Comparison of ENCODE assay signal across 11 cellular contexts in the genomic region with DNA sequence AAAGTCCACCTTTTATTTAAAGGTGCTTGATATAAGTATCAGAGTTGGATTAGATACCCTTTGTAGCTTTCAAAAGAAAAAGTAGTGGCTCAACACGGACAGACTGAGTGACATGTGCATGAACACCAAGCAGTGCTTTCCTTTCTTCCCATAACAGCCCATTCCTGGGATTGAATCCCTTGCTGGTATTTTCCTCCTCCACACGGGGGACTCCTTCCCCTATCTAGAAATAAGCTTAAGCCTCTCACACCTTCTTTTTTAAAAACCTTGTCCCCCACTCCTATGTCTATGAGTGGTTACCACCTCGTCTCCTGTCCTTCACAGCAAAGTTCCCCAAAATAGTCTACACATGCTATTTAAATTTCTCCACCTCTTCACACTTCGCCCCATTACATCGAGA. TPM values are rescaled to one million over a fixed set of nuclear protein-coding genes. Genes with fewer than 3 reads are reported as not detected.
DNase-seq lines count a peak whose midpoint lies in the region; ATAC-seq, FAIRE-seq and TF ChIP-seq lines count a peak whose summit lies in the region.
"Had no signal": no experiment of that assay in that cellular context is flagged by ENCODE, and none has a peak within 500 bp of the region (broad histone marks: within the 10 kb centered on the region; RNA-seq: fewer than 3 reads in every experiment).

No MANE protein-coding gene starts in this region.

- POLR2A ChIA-PET in GM12878 (lab: Charles Lee): interaction anchor here (1.2 to 1.4 kb wide), 2 partner anchors 8 to 16 kb away, joined by 3 read pairs; no protein-coding TSS in a partner anchor

- WGBS in GM12878 (ENCODE audit: insufficient coverage, insufficient replicate concordance, low lambda C conversion rate, missing lambda C conversion rate): 85% methylated on average over 5 of the region's 5 CpGs

- H3K27me3 ChIP-seq in HUES48 (ENCODE audit: control insufficient read depth, insufficient read depth, low read length): no peaks in the 10 kb centered on the region
- H3K27me3 ChIP-seq in GM12878 (replicated peaks in 1 of 2; ENCODE audit: control insufficient read depth in 2 of 2, insufficient read depth in 2 of 2, low read length in 1 of 2): no peaks in the 10 kb centered on the region
- no peaks in the 10 kb centered on the region for H3K27me3 ChIP-seq in SJCRH30

- peak overlapping the region; percentile 92 for H3K4me3 ChIP-seq in HUES48 (ENCODE audit: low read depth, low read length)
- H3K4me3 ChIP-seq in GM12878: no peak overlapping the region
- H3K4me3 ChIP-seq in SJCRH30: no peak overlapping the region

- no peak for TF ChIP-seq EP300 in GM12878 (IDR thresholded peaks at IDR 0.05; ENCODE audit: borderline replicate concordance in 1 of 2, control insufficient read depth in 1 of 2, low read depth in 2 of 2, low read length in 2 of 2)

- no peaks in the 10 kb centered on the region for H4K20me1 ChIP-seq in GM12878 (ENCODE audit: control insufficient read depth, insufficient read depth)

- H3K4me1 ChIP-seq in HUES48 (ENCODE audit: control insufficient read depth, insufficient read depth, low read length) (peaks cover 46% of the 10 kb centered on the region), GM12878 (ENCODE audit: control insufficient read depth, insufficient read depth, low read length) (no peaks in the 10 kb centered on the region), SJCRH30 (peaks cover 6% of the 10 kb centered on the region)

- H2AFZ ChIP-seq in GM12878 (ENCODE audit: control insufficient read depth, low read depth, low read length): no peak overlapping the region

- H3K79me2 ChIP-seq in GM12878 (ENCODE audit: control insufficient read depth, insufficient read depth, low read length): peaks cover 33% of the 10 kb centered on the region

- no peak overlapping the region for H3K4me2 ChIP-seq in GM12878 (ENCODE audit: control insufficient read depth, insufficient read depth)

- no peak for TF ChIP-seq POLR2A in GM12878 (IDR thresholded peaks at IDR 0.05; ENCODE audit: low read depth, low read length)

- H3K9me3 ChIP-seq in HUES48 (ENCODE audit: control insufficient read depth, insufficient read depth, low read length) (no peaks in the 10 kb centered on the region), GM12878 (replicated peaks; ENCODE audit: control insufficient read depth, insufficient read depth, low read length) (no peaks in the 10 kb centered on the region), SJCRH30 (replicated peaks) (no peaks in the 10 kb centered on the region)

- intact Hi-C loops in GM12878 (cut with micrococcal nuclease; ENCODE audit: unreplicated experiment): loop anchor here (2.0 to 10.0 kb wide), 3 partner anchors 87 to 165 kb away; no protein-coding TSS in a partner anchor

- RAD21 ChIA-PET in GM12878 (lab: Charles Lee; ENCODE audit: unreplicated experiment): interaction anchor here (0.8 to 3.9 kb wide), 18 partner anchors 10 to 596 kb away, joined by 3 to 34 read pairs (median 4); a partner anchor contains a TSS

- no peak for FAIRE-seq in GM12878 (lab: Jason Lieb, UNC)
- FAIRE-seq: endometrium had no signal

- DNase-seq in AG08395 (ENCODE audit: low spot score) (peak; percentile 21), GM12878 (ENCODE audit: low read depth, low spot score) (no peak), kidney tubule cell (ENCODE audit: low spot score) (peak; percentile 28), NCI-H2196 treated with DMSO at 0.1 percent for 48 hours (lab: John Stamatoyannopoulos, UW; ENCODE audit: unreplicated experiment) (no peak), SJCRH30 (no peak)
- DNase-seq in activated T-cell treated with anti-CD3 and anti-CD28 coated beads, Interleukin-2, amount 50 U/mL, for 48 hours: no peak
- DNase-seq: DND-41; naive thymus-derived CD8-positive, alpha-beta T cell had no signal

- H3K9ac ChIP-seq in HUES48 (ENCODE audit: low read depth, low read length): no peak overlapping the region
- no peak overlapping the region for H3K9ac ChIP-seq in GM12878 (ENCODE audit: control insufficient read depth, insufficient read depth, low read length)

- ATAC-seq in GM12878 (no peak), GM19467 (IDR thresholded peaks at IDR 0.05; ENCODE audit: unreplicated experiment) (no peak)
- ATAC-seq: naive thymus-derived CD8-positive, alpha-beta T cell had no signal

- H3K36me3 ChIP-seq in HUES48 (ENCODE audit: control insufficient read depth, insufficient read depth, low read length) (peaks cover 90% of the 10 kb centered on the region), GM12878 (ENCODE audit: control insufficient read depth in 2 of 2, insufficient read depth in 2 of 2, low read length in 1 of 2) (no peaks in the 10 kb centered on the region; a peak in 1 of 4 replicates), SJCRH30 (peaks cover 55% of the 10 kb centered on the region)

- SMC1A ChIA-PET in GM12878 (lab: Charles Lee; ENCODE audit: uncharacterized antibody, unreplicated experiment): interaction anchor here (0.7 to 3.3 kb wide), 17 partner anchors 10 to 362 kb away, joined by 3 to 33 read pairs (median 6); a partner anchor contains a TSS

- peak; percentile 42 for TF ChIP-seq RAD21 in GM12878 (IDR thresholded peaks at IDR 0.05; ENCODE audit: insufficient read depth, low read depth, low read length)

- peak in 2 of 3 experiments; percentile 32 to 34; a peak in 2 of 6 replicates for TF ChIP-seq CTCF in GM12878 (IDR thresholded peaks at IDR 0.05 in 2 of 3, conservative IDR thresholded peaks at IDR 0.05 in 1 of 3; ENCODE audit: control insufficient read depth in 2 of 3, extremely low read depth in 1 of 3, insufficient read depth in 1 of 3, low read depth in 3 of 3, low read length in 3 of 3)

- H3K27ac ChIP-seq in HUES48 (ENCODE audit: low read depth, low read length) (peak overlapping the region; percentile 16), GM12878 (ENCODE audit: control insufficient read depth, insufficient read depth) (no peak overlapping the region), SJCRH30 (no peak overlapping the region)

- CTCF ChIA-PET in GM12878 (lab: Yijun Ruan, JAX): interaction anchor here (0.6 to 3.8 kb wide), 18 partner anchors 10 to 596 kb away, joined by 3 to 40 read pairs (median 4); a partner anchor contains a TSS

- BruUV-seq in GM12878 (replicated peaks; lab: Mats Ljungman, UMichigan): no TSS peak

- in situ Hi-C loops in GM12878 (cut with MboI): no loop called here

RNA-seq across cellular contexts. Expression of a gene that starts 5.1 kb away (rescaled TPM):
- total RNA-seq in GM12878 (2013; cell fraction: nucleolus; rRNA removed): 56.0 and 56.5 TPM in 2 replicates
- total RNA-seq in GM12878 (2014; rRNA removed) (48.0 and 60.5 TPM in 2 replicates), GM12878 (2014; rRNA removed; fragmentation: Illumina TruSeq; extraction: Trizol) (58.6 TPM in 2 replicates), GM12878 (2021) (41.7 and 43.8 TPM in 2 replicates)
- polyA plus RNA-seq in GM12878 (2011; ENCODE audit: low read depth): 22.0 TPM
- polyA plus RNA-seq in GM12878 (2011; rRNA removed) (105 and 171 TPM in 2 replicates), GM12878 (2014; fragmentation: Illumina TruSeq; extraction: Trizol) (58.0 and 75.1 TPM in 2 replicates), GM12878 (2014; fragmentation: Nextera tagmentation; extraction: Ambion mirVana) (10 to 100 TPM; 25.6 to 36.6 TPM), GM12878 (2014; rRNA removed) (51.2 and 55.8 TPM in 2 replicates), GM12878 (2016; fragmentation: Nextera tagmentation; extraction: Ambion mirVana) (10 to 100 TPM; 44.4 to 53.4 TPM)
- 26.1 and 29.2 TPM in 2 replicates for polyA plus RNA-seq in GM12878 (2011; cell fraction: cytosol; rRNA removed)
- polyA plus RNA-seq in GM12878 (2011; cell fraction: nucleus; rRNA removed): 32.0 and 35.7 TPM in 2 replicates
- 35.8 and 37.3 TPM in 2 replicates for polyA plus RNA-seq in GM12878 (2012)
- 34.6 and 61.8 TPM in 2 replicates for polyA minus RNA-seq in GM12878 (2011; rRNA and poly(A)+ RNA removed)
- polyA minus RNA-seq in GM12878 (2011; cell fraction: cytosol; rRNA and poly(A)+ RNA removed): 22.2 and 23.8 TPM in 2 replicates
- polyA minus RNA-seq in GM12878 (2011; cell fraction: nucleus; rRNA and poly(A)+ RNA removed): 11.6 and 21.0 TPM in 2 replicates
- 205 and 230 TPM in 2 replicates for total RNA-seq in SJCRH30 (2014; rRNA removed; shearing (Covaris generic))

RNA-seq across cellular contexts. Expression of a gene that starts 59.3 kb away (rescaled TPM):
- total RNA-seq in GM12878 (2013; cell fraction: nucleolus; rRNA removed): 18.8 and 19.6 TPM in 2 replicates
- 8.2 and 8.8 TPM in 2 replicates for total RNA-seq in GM12878 (2014; rRNA removed)
- 17.4 and 19.7 TPM in 2 replicates for total RNA-seq in GM12878 (2014; rRNA removed; fragmentation: Illumina TruSeq; extraction: Trizol)
- 11.7 and 12.8 TPM in 2 replicates for total RNA-seq in GM12878 (2021)
- polyA plus RNA-seq in GM12878 (2011; ENCODE audit: low read depth): 17.7 TPM
- polyA plus RNA-seq in GM12878 (2011; rRNA removed): 22.3 and 26.5 TPM in 2 replicates
- polyA plus RNA-seq in GM12878 (2011; cell fraction: cytosol; rRNA removed): 9.0 and 9.6 TPM in 2 replicates
- 21.9 and 23.6 TPM in 2 replicates for polyA plus RNA-seq in GM12878 (2011; cell fraction: nucleus; rRNA removed)
- 20.0 and 20.4 TPM in 2 replicates for polyA plus RNA-seq in GM12878 (2012)
- polyA plus RNA-seq in GM12878 (2014; fragmentation: Illumina TruSeq; extraction: Trizol): 34.1 and 44.8 TPM in 2 replicates
- polyA plus RNA-seq in GM12878 (2014; fragmentation: Nextera tagmentation; extraction: Ambion mirVana): 10 to 100 TPM; 10.5 to 14.0 TPM
- polyA plus RNA-seq in GM12878 (2014; rRNA removed): 19.5 and 20.8 TPM in 2 replicates
- 10 to 100 TPM; 15.5 to 15.7 TPM for polyA plus RNA-seq in GM12878 (2016; fragmentation: Nextera tagmentation; extraction: Ambion mirVana)
- 7.5 and 9.7 TPM in 2 replicates for polyA minus RNA-seq in GM12878 (2011; rRNA and poly(A)+ RNA removed)
- 3.3 and 7.2 TPM in 2 replicates for polyA minus RNA-seq in GM12878 (2011; cell fraction: cytosol; rRNA and poly(A)+ RNA removed)
- 4.1 and 10.8 TPM in 2 replicates for polyA minus RNA-seq in GM12878 (2011; cell fraction: nucleus; rRNA and poly(A)+ RNA removed)
- 7.3 and 10.6 TPM in 2 replicates for total RNA-seq in SJCRH30 (2014; rRNA removed; shearing (Covaris generic))

Comparison
In these comparisons a context has a peak if more than half of its experiments do, and no peak if none do; other contexts are left out.
1. DNase-seq: peak in AG08395 (single experiment) and kidney tubule cell (single experiment); none in GM12878 (single experiment), NCI-H2196 treated with DMSO at 0.1 percent for 48 hours (single experiment), SJCRH30 (0 of 2) and activated T-cell treated with anti-CD3 and anti-CD28 coated beads, Interleukin-2, amount 50 U/mL, for 48 hours (0 of 2).